Comparison of ENCODE assay signal across 18 cellular contexts in the genomic region with DNA sequence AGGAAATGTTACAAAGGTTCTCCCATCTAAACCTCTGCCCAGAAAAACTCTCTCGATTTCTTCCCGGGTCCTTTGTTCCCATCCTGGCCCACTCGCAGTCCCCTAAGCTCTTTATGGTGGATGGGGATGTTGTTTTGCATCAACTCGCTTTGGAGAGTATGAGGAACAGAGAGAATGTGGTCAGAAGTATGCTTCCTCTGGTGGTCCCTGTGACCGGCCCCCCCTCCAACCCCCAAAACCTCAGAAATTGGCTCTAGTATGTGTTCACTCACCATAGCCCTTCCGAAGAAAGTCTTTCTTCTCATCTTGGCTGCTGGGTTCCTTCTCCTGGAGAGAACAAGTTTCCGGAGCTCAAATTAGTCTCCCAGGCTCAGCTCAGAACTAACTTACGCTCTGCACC. TPM values are rescaled to one million over a fixed set of nuclear protein-coding genes. Genes with fewer than 3 reads are reported as not detected.
DNase-seq lines count a peak whose midpoint lies in the region; ATAC-seq and TF ChIP-seq lines count a peak whose summit lies in the region.
"Had no signal": no experiment of that assay in that cellular context is flagged by ENCODE, and none has a peak within 500 bp of the region (broad histone marks: within the 10 kb centered on the region; RNA-seq: fewer than 3 reads in every experiment).

No MANE protein-coding gene starts in this region.

- DNase-seq in GM06990 (ENCODE audit: extremely low read depth, insufficient read length), result peak; percentile 48
- no peak for DNase-seq in activated T-helper 1 cell treated with anti-CD3 and anti-CD28 coated beads, Interleukin-12 subunit alpha, Interleukin-12 subunit beta, Interleukin-2, Interleukin-4 antibody, amounts not matched to agents 30 ng/mL and 10 ng/mL and 1 ng/mL, durations not matched to agents 14 hours and 24 hours and 36 hours (ENCODE audit: low spot score)
- DNase-seq in midbrain (lab: John Stamatoyannopoulos, UW), result no peak
- DNase-seq in glutamatergic neuron, result no peak
- DNase-seq in prostate gland (ENCODE audit: low spot score), result no peak
- DNase-seq in NCI-H345 treated with DMSO at 0.1 percent for 48 hours (lab: John Stamatoyannopoulos, UW; ENCODE audit: unreplicated experiment), result no peak
- DNase-seq: activated CD8-positive, alpha-beta T cell treated with anti-CD3 and anti-CD28 coated beads, Interleukin-2, amount 10 ng/mL, durations not matched to agents 7 days and 5 days; activated naive CD4-positive, alpha-beta T cell treated with anti-CD3 and anti-CD28 coated beads, Interleukin-2, amount 50 U/mL, for 16 hours; activated T-cell treated with anti-CD3 and anti-CD28 coated beads, Interleukin-2, amount 50 U/mL, for 24 hours; left lung; NCI-H1417; NCI-H524 treated with DMSO at 0.1 percent for 48 hours; stimulated activated CD4-positive, alpha-beta T cell treated with anti-CD3 and anti-CD28 coated beads, Interleukin-4, amount 100 ng/mL, for 4 hours had no signal

- no peak for TF ChIP-seq CTCF in GM06990 (IDR thresholded peaks at IDR 0.05; ENCODE audit: insufficient read depth, low read length, poor library complexity, severe bottlenecking)
- no peak for TF ChIP-seq CTCF in glutamatergic neuron (IDR thresholded peaks at IDR 0.05; ENCODE audit: partially characterized antibody, unreplicated experiment)
- TF ChIP-seq CTCF in prostate gland (IDR thresholded peaks at IDR 0.05), result no peak

- H3K27me3 ChIP-seq in GM06990 (replicated peaks; ENCODE audit: control insufficient read depth, insufficient read depth, low read length) (no peaks in the 10 kb centered on the region), prostate gland (replicated peaks; ENCODE audit: insufficient read depth) (no peaks in the 10 kb centered on the region)
- H3K27me3 ChIP-seq: left lung had no signal

- intact Hi-C loops in activated T-helper 1 cell treated with anti-CD3 and anti-CD28 coated beads, Interleukin-12 subunit alpha, Interleukin-12 subunit beta, Interleukin-2, Interleukin-4 antibody, amounts not matched to agents 30 ng/mL and 10 ng/mL and 1 ng/mL, durations not matched to agents 14 hours and 24 hours and 36 hours (cut with micrococcal nuclease), result no loop called here
- intact Hi-C loops in prostate gland (cut with DNase I), result no loop called here

- H3K9me3 ChIP-seq in prostate gland, result no peaks in the 10 kb centered on the region
- H3K9me3 ChIP-seq: HAP-1, left lung, suprapubic skin had no signal

- 86% methylated on average over 8 of the region's 8 CpGs for WGBS in prostate gland

- H3K27ac ChIP-seq in prostate gland, result no peak overlapping the region
- H3K27ac ChIP-seq: left lung, suprapubic skin had no signal

- H3K4me1 Mint-ChIP-seq in activated T-helper 1 cell treated with anti-CD3 and anti-CD28 coated beads, Interleukin-12 subunit alpha, Interleukin-12 subunit beta, Interleukin-2, Interleukin-4 antibody, amounts not matched to agents 30 ng/mL and 10 ng/mL and 1 ng/mL, durations not matched to agents 14 hours and 24 hours and 36 hours (ENCODE audit: low read depth), result peaks cover 41% of the 10 kb centered on the region
- H3K4me1 Mint-ChIP-seq in glutamatergic neuron (ENCODE audit: low read depth, unreplicated experiment), result no peaks in the 10 kb centered on the region

- H3K4me1 ChIP-seq in prostate gland (replicated peaks), result no peaks in the 10 kb centered on the region
- H3K4me1 ChIP-seq: HAP-1, suprapubic skin had no signal

- H3K36me3 ChIP-seq in GM06990 (ENCODE audit: control insufficient read depth, insufficient read depth, low read length), result no peaks in the 10 kb centered on the region
- H3K36me3 ChIP-seq in prostate gland, result no peaks in the 10 kb centered on the region
- H3K36me3 ChIP-seq: left lung, suprapubic skin had no signal

- H3K27me3 Mint-ChIP-seq in activated T-helper 1 cell treated with anti-CD3 and anti-CD28 coated beads, Interleukin-12 subunit alpha, Interleukin-12 subunit beta, Interleukin-2, Interleukin-4 antibody, amounts not matched to agents 30 ng/mL and 10 ng/mL and 1 ng/mL, durations not matched to agents 14 hours and 24 hours and 36 hours (ENCODE audit: insufficient read depth), result no peaks in the 10 kb centered on the region
- no peaks in the 10 kb centered on the region for H3K27me3 Mint-ChIP-seq in glutamatergic neuron (ENCODE audit: unreplicated experiment)
- H3K27me3 Mint-ChIP-seq: activated T-cell treated with anti-CD3 and anti-CD28 coated beads, Interleukin-2, amount 50 U/mL, for 24 hours had no signal

- no peaks in the 10 kb centered on the region for H3K9me3 Mint-ChIP-seq in activated T-helper 1 cell treated with anti-CD3 and anti-CD28 coated beads, Interleukin-12 subunit alpha, Interleukin-12 subunit beta, Interleukin-2, Interleukin-4 antibody, amounts not matched to agents 30 ng/mL and 10 ng/mL and 1 ng/mL, durations not matched to agents 14 hours and 24 hours and 36 hours
- no peaks in the 10 kb centered on the region for H3K9me3 Mint-ChIP-seq in glutamatergic neuron (ENCODE audit: unreplicated experiment)
- H3K9me3 Mint-ChIP-seq: activated T-cell treated with anti-CD3 and anti-CD28 coated beads, Interleukin-2, amount 50 U/mL, for 24 hours had no signal

- peaks cover 42% of the 10 kb centered on the region for H3K36me3 Mint-ChIP-seq in activated T-helper 1 cell treated with anti-CD3 and anti-CD28 coated beads, Interleukin-12 subunit alpha, Interleukin-12 subunit beta, Interleukin-2, Interleukin-4 antibody, amounts not matched to agents 30 ng/mL and 10 ng/mL and 1 ng/mL, durations not matched to agents 14 hours and 24 hours and 36 hours (ENCODE audit: low read depth)
- H3K36me3 Mint-ChIP-seq in glutamatergic neuron (ENCODE audit: unreplicated experiment), result no peaks in the 10 kb centered on the region

- H3K4me3 Mint-ChIP-seq in activated T-helper 1 cell treated with anti-CD3 and anti-CD28 coated beads, Interleukin-12 subunit alpha, Interleukin-12 subunit beta, Interleukin-2, Interleukin-4 antibody, amounts not matched to agents 30 ng/mL and 10 ng/mL and 1 ng/mL, durations not matched to agents 14 hours and 24 hours and 36 hours, result no peak overlapping the region
- H3K4me3 Mint-ChIP-seq in glutamatergic neuron (ENCODE audit: unreplicated experiment), result no peak overlapping the region
- H3K4me3 Mint-ChIP-seq: activated CD8-positive, alpha-beta T cell treated with anti-CD3 and anti-CD28 coated beads, Interleukin-2, amount 10 ng/mL, durations not matched to agents 7 days and 5 days; activated T-cell treated with anti-CD3 and anti-CD28 coated beads, Interleukin-2, amount 50 U/mL, for 24 hours had no signal

- peak overlapping the region; percentile 5 for H3K27ac Mint-ChIP-seq in activated T-helper 1 cell treated with anti-CD3 and anti-CD28 coated beads, Interleukin-12 subunit alpha, Interleukin-12 subunit beta, Interleukin-2, Interleukin-4 antibody, amounts not matched to agents 30 ng/mL and 10 ng/mL and 1 ng/mL, durations not matched to agents 14 hours and 24 hours and 36 hours
- no peak overlapping the region for H3K27ac Mint-ChIP-seq in glutamatergic neuron (ENCODE audit: unreplicated experiment)
- H3K27ac Mint-ChIP-seq: activated CD8-positive, alpha-beta T cell treated with anti-CD3 and anti-CD28 coated beads, Interleukin-2, amount 10 ng/mL, durations not matched to agents 7 days and 5 days; activated T-cell treated with anti-CD3 and anti-CD28 coated beads, Interleukin-2, amount 50 U/mL, for 24 hours had no signal

- no peak for TF ChIP-seq POLR2A in prostate gland (IDR thresholded peaks at IDR 0.05)

- peak; percentile 32 for ATAC-seq in GM21423 (IDR thresholded peaks at IDR 0.05; ENCODE audit: unreplicated experiment)
- peak; percentile 31 for ATAC-seq in HG03520 (IDR thresholded peaks at IDR 0.05; ENCODE audit: unreplicated experiment)
- ATAC-seq: activated CD8-positive, alpha-beta T cell treated with anti-CD3 and anti-CD28 coated beads, Interleukin-2, amount 10 ng/mL, durations not matched to agents 7 days and 5 days; left lung had no signal

- H3K4me3 ChIP-seq in GM06990 (replicated peaks; ENCODE audit: low read depth, low read length) (no peak overlapping the region), prostate gland (no peak overlapping the region)
- H3K4me3 ChIP-seq: HAP-1, left lung, smooth muscle cell, suprapubic skin had no signal

RNA-seq across cellular contexts. Expression of a gene that starts 54.4 kb away (rescaled TPM):
- 154 and 155 TPM in 2 replicates for total RNA-seq in activated T-helper 1 cell treated with anti-CD3 and anti-CD28 coated beads, Interleukin-12 subunit alpha, Interleukin-12 subunit beta, Interleukin-2, Interleukin-4 antibody, amounts not matched to agents 30 ng/mL and 10 ng/mL and 1 ng/mL, durations not matched to agents 14 hours and 24 hours and 36 hours
- 12.2 TPM for total RNA-seq in glutamatergic neuron (ENCODE audit: unreplicated experiment)
- total RNA-seq in prostate gland, result 10 to 100 TPM in 1 of 2 donors, 1 to 10 TPM in 1; 4.5 to 27.2 TPM
